Comparison of ENCODE assay signal across 10 cellular contexts in the genomic region with DNA sequence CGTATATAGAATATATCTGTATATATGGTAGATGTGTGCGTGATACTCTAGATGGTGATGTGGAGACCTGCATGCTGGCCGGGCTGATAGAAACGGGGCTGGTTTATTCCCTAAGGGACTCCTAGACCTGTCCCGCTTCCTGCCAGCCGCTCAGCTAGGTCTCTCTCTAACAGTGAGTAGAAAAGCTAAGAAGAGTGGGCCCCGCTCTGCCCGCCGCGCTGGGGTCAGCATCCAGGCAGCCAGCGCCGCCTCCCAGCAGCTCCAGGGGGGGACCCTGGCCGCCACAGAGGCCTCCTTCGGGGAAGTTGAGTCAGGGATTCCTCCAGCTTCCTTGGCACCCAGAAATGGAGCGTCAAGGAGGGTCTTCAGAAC. TPM values are rescaled to one million over a fixed set of nuclear protein-coding genes. Genes with fewer than 3 reads are reported as not detected.
DNase-seq lines count a peak whose midpoint lies in the region; ATAC-seq and TF ChIP-seq lines count a peak whose summit lies in the region.
"Had no signal": no experiment of that assay in that cellular context is flagged by ENCODE, and none has a peak within 500 bp of the region (broad histone marks: within the 10 kb centered on the region; RNA-seq: fewer than 3 reads in every experiment).

No MANE protein-coding gene starts in this region.

- no peak for TF ChIP-seq CTCF in HEK293 (tag by site-specific recombination; IDR thresholded peaks at IDR 0.05)
- no peak for TF ChIP-seq CTCF in mucosa of descending colon (IDR thresholded peaks at IDR 0.05)
- no peak for TF ChIP-seq CTCF in GM10266 (IDR thresholded peaks at IDR 0.05; ENCODE audit: control insufficient read depth, insufficient read depth, low read depth, missing control alignments)

- H3K4me1 ChIP-seq in BLaER1 (peaks cover 87% of the 10 kb centered on the region), HEK293 (ENCODE audit: control insufficient read depth, insufficient read depth, low read length) (peaks cover 17% of the 10 kb centered on the region), adipocyte (ENCODE audit: control insufficient read depth, insufficient read depth, low read length) (peaks cover 60% of the 10 kb centered on the region), mucosa of descending colon (ENCODE audit: low read depth) (peaks cover 41% of the 10 kb centered on the region)

- no peaks in the 10 kb centered on the region for H4K20me1 ChIP-seq in BLaER1

- intact Hi-C loops in mucosa of descending colon (cut with DNase I, micrococcal nuclease): no loop called here

- DNase-seq in adipocyte (ENCODE audit: low read depth) (no peak), mucosa of descending colon (peak in 2 of 3 donors; percentile 34 to 67), NCI-H1417 (lab: John Stamatoyannopoulos, UW) (no peak), GM10266 (ENCODE audit: extremely low spot score) (no peak)
- no peak for DNase-seq in activated CD8-positive, alpha-beta memory T cell treated with anti-CD3 and anti-CD28 coated beads, Interleukin-2, amount 50 U/mL, for 4 hours
- no peak for DNase-seq in stimulated activated CD4-positive, alpha-beta T cell treated with anti-CD3 and anti-CD28 coated beads, Interleukin-15, amount 100 ng/mL, for 24 hours
- DNase-seq: DMS79, MM.1S had no signal

- no peaks in the 10 kb centered on the region for H3K27me3 ChIP-seq in BLaER1
- no peaks in the 10 kb centered on the region for H3K27me3 ChIP-seq in adipocyte (replicated peaks; ENCODE audit: control insufficient read depth, insufficient read depth, low read length)

- ATAC-seq in mucosa of descending colon: no peak

- H3K4me2 ChIP-seq in BLaER1: peak overlapping the region; percentile 95

- H3K36me3 ChIP-seq in BLaER1 (no peaks in the 10 kb centered on the region), HEK293 (ENCODE audit: control insufficient read depth in 2 of 2, insufficient read depth in 1 of 2, low read length in 2 of 2) (no peaks in the 10 kb centered on the region), adipocyte (ENCODE audit: control insufficient read depth, insufficient read depth, low read length, severe bottlenecking) (no peaks in the 10 kb centered on the region), mucosa of descending colon (ENCODE audit: low read depth) (no peaks in the 10 kb centered on the region)

- H3K9ac ChIP-seq in BLaER1 (peak overlapping the region; percentile 66), adipocyte (ENCODE audit: low read length) (peak overlapping the region; percentile 85)

- POLR2A ChIA-PET in HEK293 (lab: Yijun Ruan, JAX): interaction anchor here (0.6 to 2.0 kb wide), 6 partner anchors 13 to 502 kb away, joined by 3 to 5 read pairs (median 3); no protein-coding TSS in a partner anchor

- peak overlapping the region; percentile 85 for H3K27ac ChIP-seq in BLaER1
- H3K27ac ChIP-seq in HEK293 (ENCODE audit: extremely low read depth, low read depth, low read length): no peak overlapping the region

- H3K9me3 ChIP-seq in BLaER1: no peaks in the 10 kb centered on the region
- no peaks in the 10 kb centered on the region for H3K9me3 ChIP-seq in HEK293 (ENCODE audit: control insufficient read depth, insufficient read depth, low read depth, low read length)
- H3K9me3 ChIP-seq in adipocyte (ENCODE audit: control insufficient read depth, low read length): no peaks in the 10 kb centered on the region
- no peaks in the 10 kb centered on the region for H3K9me3 ChIP-seq in mucosa of descending colon

- H3K4me3 ChIP-seq in BLaER1: peak overlapping the region; percentile 56
- H3K4me3 ChIP-seq in HEK293 (ENCODE audit: low read depth, low read length): no peak overlapping the region
- H3K4me3 ChIP-seq in adipocyte (ENCODE audit: low read length): peak overlapping the region; percentile 3
- H3K4me3 ChIP-seq in mucosa of descending colon: no peak overlapping the region

- CTCF ChIA-PET in HEK293 (lab: Yijun Ruan, JAX): interaction anchor here (0.6 to 2.4 kb wide), 15 partner anchors 11 to 224 kb away, joined by 3 to 21 read pairs (median 4); partner anchors contain the start of gene PRCD

TF ChIP-seq in HEK293, 187 proteins besides CTCF, POLR2A, EP300 and RAD21:
- TF ChIP-seq ZSCAN18 (tag by site-specific recombination; IDR thresholded peaks at IDR 0.05) (no peak), ZFP69B (tag by site-specific recombination; IDR thresholded peaks at IDR 0.05) (0 out of 2 replicates have a peak, but pooled peaks have one; percentile 45)

RNA-seq across cellular contexts. Expression of gene CYGB, which starts 9.4 kb away (rescaled TPM):
- total RNA-seq in mucosa of descending colon: 10 to 100 TPM; 10.6 to 24.0 (median 15.1) TPM

RNA-seq across cellular contexts. Expression of gene PRCD, which starts 11.7 kb away (rescaled TPM):
- total RNA-seq in mucosa of descending colon: 1 to 10 TPM; 1.0 to 4.8 (median 1.6) TPM

RNA-seq across cellular contexts. Expression of gene RHBDF2, which starts 26.9 kb away (rescaled TPM):
- total RNA-seq in mucosa of descending colon: 10 to 100 TPM; 11.2 to 20.8 (median 18.9) TPM

RNA-seq across cellular contexts. Expression of gene ST6GALNAC2, which starts 57.5 kb away (rescaled TPM):
- total RNA-seq in mucosa of descending colon: 10 to 100 TPM in 1 of 3 donors, 1 to 10 TPM in 2; 3.7 to 11.1 (median 4.3) TPM

Comparison
In these comparisons a context has a peak if more than half of its experiments do, and no peak if none do; other contexts are left out.
1. H3K4me3 ChIP-seq: peak in BLaER1 (single experiment) and adipocyte (single experiment); none in HEK293 (single experiment) and mucosa of descending colon (single experiment).
2. DNase-seq: peak in mucosa of descending colon (2 of 3); none in adipocyte (single experiment), NCI-H1417 (0 of 3), activated CD8-positive, alpha-beta memory T cell treated with anti-CD3 and anti-CD28 coated beads, Interleukin-2, amount 50 U/mL, for 4 hours (single experiment), GM10266 (single experiment) and stimulated activated CD4-positive, alpha-beta T cell treated with anti-CD3 and anti-CD28 coated beads, Interleukin-15, amount 100 ng/mL, for 24 hours (single experiment).